In genomic region chr2:202764991-202765390, GRCh38 we compare ENCODE assay signal across 20 cellular contexts.
"Had no signal": no experiment of that assay in that cellular context is flagged by ENCODE, and none has a peak within 500 bp of the region (broad histone marks: within the 10 kb centered on the region; RNA-seq: fewer than 3 reads in every experiment).

No MANE protein-coding gene starts in this region.

- H3K9me3 ChIP-seq: prostate gland, spleen, tibial artery had no signal

- ATAC-seq: left colon, SK-N-SH treated with all-trans-retinoic acid at 6 μM for 48 hours had no signal

- H3K27me3 ChIP-seq: foreskin keratinocyte, spleen, tibial artery had no signal

- H3K4me3 ChIP-seq: prostate gland, spleen, tibial artery had no signal

- H3K27ac ChIP-seq: foreskin keratinocyte, prostate gland, spleen, tibial artery had no signal

- DNase-seq: activated CD4-positive, alpha-beta T cell treated with anti-CD3 and anti-CD28 coated beads, Interleukin-2, amount 10 ng/mL, durations not matched to agents 24 days and 14 days; activated CD4-positive, CD25-positive, alpha-beta regulatory T cell; activated CD8-positive, alpha-beta memory T cell treated with anti-CD3 and anti-CD28 coated beads, Interleukin-2, amount 50 U/mL, for 4 hours; activated naive CD4-positive, alpha-beta T cell treated with Interleukin-2 at 50 U/mL for 16 hours; activated T-cell treated with anti-CD3 and anti-CD28 coated beads, Interleukin-2, amount 50 U/mL, for 24 hours; aorta; effector CD4-positive, alpha-beta T cell; erythroblast; left colon; spleen; stimulated activated CD4-positive, alpha-beta T cell treated with anti-CD3 and anti-CD28 coated beads, Interleukin-4, amount 100 ng/mL, for 24 hours; T-helper 1 cell; T-helper 9 cell; tibial artery had no signal

- H3K4me3 Mint-ChIP-seq: activated CD4-positive, alpha-beta T cell treated with anti-CD3 and anti-CD28 coated beads, Interleukin-2, amount 10 ng/mL, durations not matched to agents 24 days and 14 days; activated T-cell treated with anti-CD3 and anti-CD28 coated beads, Interleukin-2, amount 50 U/mL, for 24 hours; brain; dendritic cell treated with granulocyte-macrophage colony-stimulating factor and Interleukin-4, amounts not matched to agents 40 ng/mL and 50 ng/mL, for 4 days; stimulated activated naive CD8-positive, alpha-beta T cell treated with anti-CD3 and anti-CD28 coated beads, Interleukin-15, Interleukin-2, amounts not matched to agents 100 ng/mL and 50 ng/mL, for 24 hours had no signal

- H3K4me1 Mint-ChIP-seq: brain had no signal

- H3K4me1 ChIP-seq: foreskin keratinocyte, prostate gland, tibial artery had no signal

- H3K9me3 Mint-ChIP-seq: activated T-cell treated with anti-CD3 and anti-CD28 coated beads, Interleukin-2, amount 50 U/mL, for 24 hours; brain; dendritic cell treated with granulocyte-macrophage colony-stimulating factor and Interleukin-4, amounts not matched to agents 40 ng/mL and 50 ng/mL, for 4 days; stimulated activated naive CD8-positive, alpha-beta T cell treated with anti-CD3 and anti-CD28 coated beads, Interleukin-15, Interleukin-2, amounts not matched to agents 100 ng/mL and 50 ng/mL, for 24 hours had no signal

- H3K27me3 Mint-ChIP-seq: activated CD4-positive, alpha-beta T cell treated with anti-CD3 and anti-CD28 coated beads, Interleukin-2, amount 10 ng/mL, durations not matched to agents 24 days and 14 days; activated T-cell treated with anti-CD3 and anti-CD28 coated beads, Interleukin-2, amount 50 U/mL, for 24 hours; brain; dendritic cell treated with granulocyte-macrophage colony-stimulating factor and Interleukin-4, amounts not matched to agents 40 ng/mL and 50 ng/mL, for 4 days; stimulated activated naive CD8-positive, alpha-beta T cell treated with anti-CD3 and anti-CD28 coated beads, Interleukin-15, Interleukin-2, amounts not matched to agents 100 ng/mL and 50 ng/mL, for 24 hours had no signal

- H3K36me3 ChIP-seq: prostate gland had no signal

- H3K27ac Mint-ChIP-seq: activated CD4-positive, alpha-beta T cell treated with anti-CD3 and anti-CD28 coated beads, Interleukin-2, amount 10 ng/mL, durations not matched to agents 24 days and 14 days; dendritic cell treated with granulocyte-macrophage colony-stimulating factor and Interleukin-4, amounts not matched to agents 40 ng/mL and 50 ng/mL, for 4 days; stimulated activated naive CD8-positive, alpha-beta T cell treated with anti-CD3 and anti-CD28 coated beads, Interleukin-15, Interleukin-2, amounts not matched to agents 100 ng/mL and 50 ng/mL, for 24 hours had no signal
